ENCODE assay signal across 8 cellular contexts in the genomic region with DNA sequence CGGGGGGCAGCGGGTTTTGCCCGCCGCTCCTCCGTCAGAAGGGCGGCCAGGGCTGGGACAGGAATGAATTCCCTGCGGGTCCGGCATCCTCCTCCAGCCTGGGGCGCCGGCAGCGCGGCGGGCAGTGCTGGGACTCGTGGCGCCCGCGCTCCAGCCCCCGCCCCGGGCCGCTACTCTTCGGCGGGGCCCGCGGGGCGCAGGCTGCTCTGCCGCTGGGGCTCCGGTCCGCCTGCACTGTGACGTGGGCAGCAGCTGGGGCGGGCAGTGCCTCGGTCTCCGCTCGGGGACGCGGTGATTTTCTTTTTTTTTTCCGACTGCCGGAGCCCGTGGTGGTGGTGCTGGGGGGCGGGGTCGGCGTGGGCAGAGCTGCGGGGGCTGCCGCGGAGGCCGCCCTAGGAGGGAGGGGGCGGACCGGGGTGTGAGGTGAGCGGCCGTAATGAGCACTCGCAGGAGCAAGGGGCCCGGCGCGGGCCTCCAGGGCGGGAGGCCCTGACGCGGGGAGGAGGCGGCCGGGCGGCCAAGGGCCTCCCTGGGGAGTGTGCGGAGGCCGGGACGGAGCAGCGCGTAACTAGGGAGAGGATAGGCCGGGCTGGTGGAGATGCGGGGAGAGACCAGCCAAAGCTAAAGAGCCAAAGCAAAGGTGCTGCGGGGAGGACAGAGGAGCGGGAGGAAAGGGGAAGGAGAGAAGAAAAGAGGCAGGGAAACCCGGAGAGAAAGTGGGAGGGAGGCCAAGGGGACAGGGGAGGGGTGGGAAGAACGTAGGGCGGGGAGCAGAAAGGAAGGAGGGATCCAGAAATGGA.
DNase-seq lines count a peak whose midpoint lies in the region; ATAC-seq and TF ChIP-seq lines count a peak whose summit lies in the region.

No MANE protein-coding gene starts in this region.

- H3K9me3 Mint-ChIP-seq in activated T-cell treated with anti-CD3 and anti-CD28 coated beads, Interleukin-2, amount 50 U/mL, for 4 hours: no peaks in the 10 kb centered on the region
- no peaks in the 10 kb centered on the region for H3K9me3 Mint-ChIP-seq in stimulated activated naive B cell treated with anti-CD40 and anti-IgM and Interleukin-4, amounts not matched to agents 10 μg/mL and 1 μg/mL and 100 μg/mL, for 72 hours

- POLR2A ChIA-PET in HEK293 (lab: Yijun Ruan, JAX): interaction anchor here (0.6 to 3.4 kb wide), 13 partner anchors 13 to 204 kb away, joined by 3 to 57 read pairs (median 4); partner anchors contain the start of genes EIF4G2 and ZBED5

- H3K4me1 Mint-ChIP-seq in activated T-cell treated with anti-CD3 and anti-CD28 coated beads, Interleukin-2, amount 50 U/mL, for 4 hours (ENCODE audit: low read depth): peaks cover 18% of the 10 kb centered on the region
- peaks cover 14 to 27% of the 10 kb centered on the region in 2 donors for H3K4me1 Mint-ChIP-seq in stimulated activated naive B cell treated with anti-CD40 and anti-IgM and Interleukin-4, amounts not matched to agents 10 μg/mL and 1 μg/mL and 100 μg/mL, for 72 hours

- peak overlapping the region; percentile 59 for H3K4me3 ChIP-seq in BE2C (ENCODE audit: low read depth, low read length)
- H3K4me3 ChIP-seq in HEK293 (ENCODE audit: low read depth, low read length): peak overlapping the region; percentile 55
- peak overlapping the region; percentile 49 to 64 for H3K4me3 ChIP-seq in esophagus (ENCODE audit: low read depth in 1 of 2, low read length in 2 of 2)
- peak overlapping the region; percentile 40 for H3K4me3 ChIP-seq in mononuclear cell (ENCODE audit: low read length)

- peak; percentile 62 to 66 for ATAC-seq in activated T-cell treated with anti-CD3 and anti-CD28 coated beads, Interleukin-2, amount 50 U/mL, for 4 hours
- ATAC-seq in stimulated activated naive B cell treated with anti-CD40 and anti-IgM and Interleukin-4, amounts not matched to agents 10 μg/mL and 1 μg/mL and 100 μg/mL, for 72 hours (replicated peaks): peak; percentile 64 to 68
- ATAC-seq in HG03045 (IDR thresholded peaks at IDR 0.05; ENCODE audit: unreplicated experiment): no peak

- H3K9me3 ChIP-seq in BE2C (no peaks in the 10 kb centered on the region), HEK293 (ENCODE audit: control insufficient read depth, insufficient read depth, low read depth, low read length) (no peaks in the 10 kb centered on the region), esophagus (ENCODE audit: control insufficient read depth in 2 of 2, insufficient read depth in 1 of 2, low read depth in 1 of 2, low read length in 1 of 2) (no peaks in the 10 kb centered on the region), mononuclear cell (ENCODE audit: low read depth, low read length) (no peaks in the 10 kb centered on the region)

- H3K36me3 ChIP-seq in BE2C: no peaks in the 10 kb centered on the region
- H3K36me3 ChIP-seq in HEK293 (ENCODE audit: control insufficient read depth in 2 of 2, insufficient read depth in 1 of 2, low read length in 2 of 2): no peaks in the 10 kb centered on the region
- no peaks in the 10 kb centered on the region for H3K36me3 ChIP-seq in esophagus (ENCODE audit: control insufficient read depth in 2 of 2, insufficient read depth in 2 of 2, low read length in 1 of 2)

- H3K4me1 ChIP-seq in BE2C (no peaks in the 10 kb centered on the region), HEK293 (ENCODE audit: control insufficient read depth, insufficient read depth, low read length) (no peaks in the 10 kb centered on the region), esophagus (ENCODE audit: control insufficient read depth in 2 of 2, insufficient read depth in 2 of 2, low read length in 1 of 2) (no peaks in the 10 kb centered on the region), mononuclear cell (ENCODE audit: insufficient read depth, low read length) (peaks cover 25% of the 10 kb centered on the region)

- 0 to 1% methylated on average over 70 to 71 of the region's 71 CpGs for WGBS in esophagus, 2 donors

- H3K27ac Mint-ChIP-seq in stimulated activated naive B cell treated with anti-CD40 and anti-IgM and Interleukin-4, amounts not matched to agents 10 μg/mL and 1 μg/mL and 100 μg/mL, for 72 hours: peak overlapping the region; percentile 68

- peak overlapping the region; percentile 79 for H3K4me3 Mint-ChIP-seq in activated T-cell treated with anti-CD3 and anti-CD28 coated beads, Interleukin-2, amount 50 U/mL, for 4 hours
- H3K4me3 Mint-ChIP-seq in stimulated activated naive B cell treated with anti-CD40 and anti-IgM and Interleukin-4, amounts not matched to agents 10 μg/mL and 1 μg/mL and 100 μg/mL, for 72 hours: peak overlapping the region; percentile 81 to 84

- peak; percentile 59 for DNase-seq in BE2C
- peak; percentile 90 for DNase-seq in NCI-H748 (lab: John Stamatoyannopoulos, UW; ENCODE audit: unreplicated experiment)
- peak; percentile 48 for DNase-seq in activated T-cell treated with anti-CD3 and anti-CD28 coated beads, Interleukin-2, amount 50 U/mL, for 4 hours
- DNase-seq in stimulated activated naive B cell treated with anti-CD40 and anti-IgM and Interleukin-4, amounts not matched to agents 10 μg/mL and 1 μg/mL and 100 μg/mL, for 72 hours: peak; percentile 22

- H3K36me3 Mint-ChIP-seq in activated T-cell treated with anti-CD3 and anti-CD28 coated beads, Interleukin-2, amount 50 U/mL, for 4 hours (ENCODE audit: insufficient read depth): no peaks in the 10 kb centered on the region
- H3K36me3 Mint-ChIP-seq in stimulated activated naive B cell treated with anti-CD40 and anti-IgM and Interleukin-4, amounts not matched to agents 10 μg/mL and 1 μg/mL and 100 μg/mL, for 72 hours: peaks cover 0 to 1% of the 10 kb centered on the region in 2 donors

- TF ChIP-seq CTCF in BE2C (IDR thresholded peaks at IDR 0.05; ENCODE audit: low read depth, low read length) (no peak), HEK293 (tag by site-specific recombination; IDR thresholded peaks at IDR 0.05) (no peak)

- H3K27me3 ChIP-seq in BE2C: no peaks in the 10 kb centered on the region
- H3K27me3 ChIP-seq in esophagus (ENCODE audit: control insufficient read depth in 1 of 2, insufficient read depth in 2 of 2, low read length in 2 of 2): no peaks in the 10 kb centered on the region
- H3K27me3 ChIP-seq in mononuclear cell (ENCODE audit: insufficient read depth, low read length): peaks cover 65% of the 10 kb centered on the region

- CTCF ChIA-PET in HEK293 (lab: Yijun Ruan, JAX): interaction anchor here (0.6 to 5.7 kb wide), 12 partner anchors 9 to 1039 kb away, joined by 3 to 150 read pairs (median 4); no protein-coding TSS in a partner anchor

- peak overlapping the region; percentile 74 for H3K27ac ChIP-seq in HEK293 (ENCODE audit: extremely low read depth, low read depth, low read length)
- H3K27ac ChIP-seq in esophagus (ENCODE audit: low read depth in 2 of 2, low read length in 1 of 2): peak overlapping the region; percentile 87 to 88

- H3K27me3 Mint-ChIP-seq in activated T-cell treated with anti-CD3 and anti-CD28 coated beads, Interleukin-2, amount 50 U/mL, for 4 hours (ENCODE audit: low read depth): peaks cover 43% of the 10 kb centered on the region
- peaks cover 40 to 54% of the 10 kb centered on the region in 2 donors for H3K27me3 Mint-ChIP-seq in stimulated activated naive B cell treated with anti-CD40 and anti-IgM and Interleukin-4, amounts not matched to agents 10 μg/mL and 1 μg/mL and 100 μg/mL, for 72 hours

TF ChIP-seq in HEK293, 187 proteins besides CTCF, POLR2A, EP300 and RAD21 (continues in another document):
- peak; percentile 84 for TF ChIP-seq ZXDB (tag by site-specific recombination; IDR thresholded peaks at IDR 0.05)
- peak; percentile 88 for TF ChIP-seq ZBTB20 (tag by site-specific recombination; IDR thresholded peaks at IDR 0.05)
- TF ChIP-seq, protein P1, sequence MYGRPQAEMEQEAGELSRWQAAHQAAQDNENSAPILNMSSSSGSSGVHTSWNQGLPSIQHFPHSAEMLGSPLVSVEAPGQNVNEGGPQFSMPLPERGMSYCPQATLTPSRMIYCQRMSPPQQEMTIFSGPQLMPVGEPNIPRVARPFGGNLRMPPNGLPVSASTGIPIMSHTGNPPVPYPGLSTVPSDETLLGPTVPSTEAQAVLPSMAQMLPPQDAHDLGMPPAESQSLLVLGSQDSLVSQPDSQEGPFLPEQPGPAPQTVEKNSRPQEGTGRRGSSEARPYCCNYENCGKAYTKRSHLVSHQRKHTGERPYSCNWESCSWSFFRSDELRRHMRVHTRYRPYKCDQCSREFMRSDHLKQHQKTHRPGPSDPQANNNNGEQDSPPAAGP (tag by site-specific recombination; IDR thresholded peaks at IDR 0.05): peak; percentile 58; the same call in 1 of the 2 replicates
- TF ChIP-seq SP7 (tag by site-specific recombination; IDR thresholded peaks at IDR 0.05): peak; percentile 80
- peak; percentile 80 for TF ChIP-seq KLF1 (tag by site-specific recombination; IDR thresholded peaks at IDR 0.05)
- 0 out of 2 replicates have a peak, but pooled peaks have one; percentile 24 for TF ChIP-seq ZNF324 (tag by site-specific recombination; IDR thresholded peaks at IDR 0.05)
- TF ChIP-seq, protein P2, sequence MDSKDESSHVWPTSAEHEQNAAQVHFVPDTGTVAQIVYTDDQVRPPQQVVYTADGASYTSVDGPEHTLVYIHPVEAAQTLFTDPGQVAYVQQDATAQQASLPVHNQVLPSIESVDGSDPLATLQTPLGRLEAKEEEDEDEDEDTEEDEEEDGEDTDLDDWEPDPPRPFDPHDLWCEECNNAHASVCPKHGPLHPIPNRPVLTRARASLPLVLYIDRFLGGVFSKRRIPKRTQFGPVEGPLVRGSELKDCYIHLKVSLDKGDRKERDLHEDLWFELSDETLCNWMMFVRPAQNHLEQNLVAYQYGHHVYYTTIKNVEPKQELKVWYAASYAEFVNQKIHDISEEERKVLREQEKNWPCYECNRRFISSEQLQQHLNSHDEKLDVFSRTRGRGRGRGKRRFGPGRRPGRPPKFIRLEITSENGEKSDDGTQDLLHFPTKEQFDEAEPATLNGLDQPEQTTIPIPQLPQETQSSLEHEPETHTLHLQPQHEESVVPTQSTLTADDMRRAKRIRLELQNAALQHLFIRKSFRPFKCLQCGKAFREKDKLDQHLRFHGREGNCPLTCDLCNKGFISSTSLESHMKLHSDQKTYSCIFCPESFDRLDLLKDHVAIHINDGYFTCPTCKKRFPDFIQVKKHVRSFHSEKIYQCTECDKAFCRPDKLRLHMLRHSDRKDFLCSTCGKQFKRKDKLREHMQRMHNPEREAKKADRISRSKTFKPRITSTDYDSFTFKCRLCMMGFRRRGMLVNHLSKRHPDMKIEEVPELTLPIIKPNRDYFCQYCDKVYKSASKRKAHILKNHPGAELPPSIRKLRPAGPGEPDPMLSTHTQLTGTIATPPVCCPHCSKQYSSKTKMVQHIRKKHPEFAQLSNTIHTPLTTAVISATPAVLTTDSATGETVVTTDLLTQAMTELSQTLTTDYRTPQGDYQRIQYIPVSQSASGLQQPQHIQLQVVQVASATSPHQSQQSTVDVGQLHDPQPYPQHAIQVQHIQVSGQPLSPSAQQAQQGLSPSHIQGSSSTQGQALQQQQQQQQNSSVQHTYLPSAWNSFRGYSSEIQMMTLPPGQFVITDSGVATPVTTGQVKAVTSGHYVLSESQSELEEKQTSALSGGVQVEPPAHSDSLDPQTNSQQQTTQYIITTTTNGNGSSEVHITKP (tag by site-specific recombination; IDR thresholded peaks at IDR 0.05): no peak
- TF ChIP-seq ZEB2 (tag by site-specific recombination; IDR thresholded peaks at IDR 0.05): peak; percentile 79
- 0 out of 2 replicates have a peak, but pooled peaks have one; percentile 10 for TF ChIP-seq YY1 (tag by site-specific recombination; IDR thresholded peaks at IDR 0.05)

Comparison
In these comparisons a context has a peak if more than half of its experiments do, and no peak if none do; other contexts are left out.
1. DNase-seq: peak in every context shown above with its lines; median percentile 90 in NCI-H748; 59 in BE2C; 48 in activated T-cell treated with anti-CD3 and anti-CD28 coated beads, Interleukin-2, amount 50 U/mL, for 4 hours; 22 in stimulated activated naive B cell treated with anti-CD40 and anti-IgM and Interleukin-4, amounts not matched to agents 10 μg/mL and 1 μg/mL and 100 μg/mL, for 72 hours.